In genomic region chr12:53577941-53578352, GRCh38 we compare ENCODE assay signal across 13 cellular contexts. TPM values are rescaled to one million over a fixed set of nuclear protein-coding genes. Genes with fewer than 3 reads are reported as not detected.
A peak's percentile ranks its signal among the peaks of the same experiment; 100 is the strongest.
DNase-seq lines count a peak whose midpoint lies in the region; ATAC-seq, FAIRE-seq and TF ChIP-seq lines count a peak whose summit lies in the region.
"Had no signal": no experiment of that assay in that cellular context is flagged by ENCODE, and none has a peak within 500 bp of the region (broad histone marks: within the 10 kb centered on the region; RNA-seq: fewer than 3 reads in every experiment).

No MANE protein-coding gene starts in this region.

- H3K9me3 Mint-ChIP-seq in activated CD4-positive, alpha-beta memory T cell treated with anti-CD3 and anti-CD28 coated beads, Interleukin-2, amount 10 ng/mL, durations not matched to agents 7 days and 5 days = no peaks in the 10 kb centered on the region
- H3K9me3 Mint-ChIP-seq: naive B cell had no signal

- ATAC-seq in GM18873 (IDR thresholded peaks at IDR 0.05; ENCODE audit: low FRiP score, unreplicated experiment) (peak; percentile 77), HG02852 (IDR thresholded peaks at IDR 0.05; ENCODE audit: unreplicated experiment) (peak; percentile 75)

- no peak for TF ChIP-seq POLR2A in GM12892 (IDR thresholded peaks at IDR 0.05; ENCODE audit: low read depth, low read length)

- CTCF ChIA-PET in activated CD4-positive, alpha-beta memory T cell treated with anti-CD3 and anti-CD28 coated beads, Interleukin-2, amount 10 ng/mL, durations not matched to agents 7 days and 5 days (lab: Charles Lee) = interaction anchor here (0.6 to 0.7 kb wide), 2 partner anchors 10 to 564 kb away, joined by 3 to 7 read pairs; no protein-coding TSS in a partner anchor

- H3K4me1 Mint-ChIP-seq in activated CD4-positive, alpha-beta memory T cell treated with anti-CD3 and anti-CD28 coated beads, Interleukin-2, amount 10 ng/mL, durations not matched to agents 7 days and 5 days = peaks cover 34% of the 10 kb centered on the region

- H3K27ac Mint-ChIP-seq in activated CD4-positive, alpha-beta memory T cell treated with anti-CD3 and anti-CD28 coated beads, Interleukin-2, amount 10 ng/mL, durations not matched to agents 7 days and 5 days = peak overlapping the region; percentile 61

- H3K36me3 Mint-ChIP-seq in activated CD4-positive, alpha-beta memory T cell treated with anti-CD3 and anti-CD28 coated beads, Interleukin-2, amount 10 ng/mL, durations not matched to agents 7 days and 5 days (ENCODE audit: low read depth) = peaks cover 18% of the 10 kb centered on the region

- POLR2A ChIA-PET in activated CD4-positive, alpha-beta memory T cell treated with anti-CD3 and anti-CD28 coated beads, Interleukin-2, amount 10 ng/mL, durations not matched to agents 7 days and 5 days (lab: Charles Lee) = interaction anchor here (0.7 to 1.0 kb wide), 2 partner anchors 9 to 13 kb away, joined by 3 read pairs; no protein-coding TSS in a partner anchor

- peak; percentile 70 for FAIRE-seq in GM12892 (lab: Jason Lieb, UNC)

- peak overlapping the region; percentile 12 for H3K4me3 Mint-ChIP-seq in activated CD4-positive, alpha-beta memory T cell treated with anti-CD3 and anti-CD28 coated beads, Interleukin-2, amount 10 ng/mL, durations not matched to agents 7 days and 5 days
- H3K4me3 Mint-ChIP-seq: naive B cell had no signal

- H3K27me3 Mint-ChIP-seq in activated CD4-positive, alpha-beta memory T cell treated with anti-CD3 and anti-CD28 coated beads, Interleukin-2, amount 10 ng/mL, durations not matched to agents 7 days and 5 days = no peaks in the 10 kb centered on the region
- H3K27me3 Mint-ChIP-seq: naive B cell had no signal

- DNase-seq in GM12892 (ENCODE audit: insufficient read length) = no peak
- no peak for DNase-seq in activated CD4-positive, alpha-beta memory T cell treated with anti-CD3 and anti-CD28 coated beads, Interleukin-2, amount 10 ng/mL, durations not matched to agents 7 days and 5 days
- DNase-seq in Ammon's horn (ENCODE audit: low spot score) = no peak
- no peak for DNase-seq in KG1 (lab: John Stamatoyannopoulos, UW)
- no peak for DNase-seq in mesenteric fat pad (ENCODE audit: low spot score)
- DNase-seq: amygdala, cortex of kidney, left ventricle myocardium inferior, naive B cell, NCI-H2081 treated with DMSO at 0.1 percent for 48 hours, SHP77 treated with DMSO at 0.1 percent for 48 hours had no signal

RNA-seq across cellular contexts. Expression of gene ATF7, which starts 48.2 kb away (rescaled TPM):
- 14.5 TPM for polyA plus RNA-seq in GM12892 (2012; ENCODE audit: missing spikeins)
- total RNA-seq in activated CD4-positive, alpha-beta memory T cell treated with anti-CD3 and anti-CD28 coated beads, Interleukin-2, amount 10 ng/mL, durations not matched to agents 7 days and 5 days = 10 to 100 TPM; 21.4 to 24.0 TPM
- 44.7 TPM for total RNA-seq in mesenteric fat pad
